Comparison of ENCODE assay signal across 17 cellular contexts in the genomic region with DNA sequence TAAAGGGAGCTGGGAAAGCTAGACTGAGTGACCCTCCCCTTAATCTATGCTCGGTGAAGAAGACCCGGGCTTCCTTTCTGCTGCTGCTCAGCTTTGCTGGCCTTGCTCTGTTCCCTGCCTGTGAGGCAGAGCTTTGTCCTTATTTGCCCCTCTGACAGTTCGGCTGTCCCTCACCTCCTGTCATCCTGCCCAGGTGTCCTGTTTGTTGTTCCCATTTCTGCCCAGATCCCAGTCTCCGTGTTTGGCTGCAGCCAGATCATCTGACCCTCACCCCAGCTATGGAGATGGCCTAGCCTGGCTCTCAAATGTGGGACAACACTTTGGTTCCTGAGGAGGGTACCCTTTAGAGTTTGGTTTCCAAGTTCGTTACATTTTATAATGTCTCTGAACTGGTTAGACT. TPM values are rescaled to one million over a fixed set of nuclear protein-coding genes. Genes with fewer than 3 reads are reported as not detected.
DNase-seq lines count a peak whose midpoint lies in the region; ATAC-seq and TF ChIP-seq lines count a peak whose summit lies in the region.
"Had no signal": no experiment of that assay in that cellular context is flagged by ENCODE, and none has a peak within 500 bp of the region (broad histone marks: within the 10 kb centered on the region; RNA-seq: fewer than 3 reads in every experiment).

No MANE protein-coding gene starts in this region.

- peaks cover 9 to 25% of the 10 kb centered on the region in 2 donors for H3K4me1 Mint-ChIP-seq in effector memory CD8-positive, alpha-beta T cell (ENCODE audit: low read depth in 2 of 2)
- peaks cover 16% of the 10 kb centered on the region for H3K4me1 Mint-ChIP-seq in nephron progenitor cell

- DNase-seq in LNCaP clone FGC (ENCODE audit: low read depth) (peak; percentile 97), nephron progenitor cell (no peak), NCI-H2029 treated with DMSO at 0.1 percent for 48 hours (lab: John Stamatoyannopoulos, UW) (no peak), GF-D8 (lab: John Stamatoyannopoulos, UW) (no peak), colonic mucosa (no peak)
- no peak for DNase-seq in effector memory CD8-positive, alpha-beta T cell
- DNase-seq: activated CD4-positive, alpha-beta T cell treated with anti-CD3 and anti-CD28 coated beads, Interleukin-2, amount 10 ng/mL, durations not matched to agents 7 days and 5 days; activated effector memory CD4-positive, alpha-beta T cell treated with anti-CD3 and anti-CD28 coated beads, Interleukin-2, amount 50 U/mL, for 16 hours; brain microvascular endothelial cell; NCI-H1694; NCI-H510A treated with DMSO at 0.1 percent for 48 hours; ovary had no signal

- H3K9me3 ChIP-seq in BLaER1: no peaks in the 10 kb centered on the region
- H3K9me3 ChIP-seq in colonic mucosa: no peaks in the 10 kb centered on the region
- H3K9me3 ChIP-seq: ovary had no signal

- H3K4me1 ChIP-seq in BLaER1 (no peaks in the 10 kb centered on the region), colonic mucosa (no peaks in the 10 kb centered on the region)

- no peak overlapping the region for H3K4me2 ChIP-seq in BLaER1
- H3K4me2 ChIP-seq: BLaER1 treated with 17β-estradiol and CSF1 and Interleukin-3, amounts not matched to agents 10 nM and 100 nM had no signal

- H3K9me3 Mint-ChIP-seq in effector memory CD8-positive, alpha-beta T cell: no peaks in the 10 kb centered on the region
- peaks cover under 1% of the 10 kb centered on the region for H3K9me3 Mint-ChIP-seq in nephron progenitor cell

- intact Hi-C loops in colonic mucosa (cut with DNase I): loop anchor here (5.0 to 10.0 kb wide), 2 partner anchors 43 to 330 kb away; no protein-coding TSS in a partner anchor

- ATAC-seq in effector memory CD8-positive, alpha-beta T cell (replicated peaks): no peak
- ATAC-seq in HG03571 (IDR thresholded peaks at IDR 0.05; ENCODE audit: unreplicated experiment): no peak

- no peak overlapping the region for H3K4me3 Mint-ChIP-seq in effector memory CD8-positive, alpha-beta T cell
- H3K4me3 Mint-ChIP-seq in nephron progenitor cell: no peak overlapping the region
- H3K4me3 Mint-ChIP-seq: activated CD4-positive, alpha-beta T cell treated with anti-CD3 and anti-CD28 coated beads, Interleukin-2, amount 10 ng/mL, durations not matched to agents 7 days and 5 days; T-helper 1 cell treated with Interleukin-12 subunit alpha and Interleukin-12 subunit beta and Interleukin-4 antibody, amounts not matched to agents 30 μg/mL and 1 μg/mL, for 36 hours had no signal

- H3K27me3 ChIP-seq in BLaER1 (no peaks in the 10 kb centered on the region), colonic mucosa (no peaks in the 10 kb centered on the region)
- H3K27me3 ChIP-seq: BLaER1 treated with 17β-estradiol and CSF1 and Interleukin-3, amounts not matched to agents 10 nM and 100 nM; brain microvascular endothelial cell; ovary had no signal

- H3K4me3 ChIP-seq in BLaER1 (no peak overlapping the region), LNCaP clone FGC (ENCODE audit: low read depth, low read length) (no peak overlapping the region), colonic mucosa (no peak overlapping the region)
- H3K4me3 ChIP-seq: BLaER1 treated with 17β-estradiol and CSF1 and Interleukin-3, amounts not matched to agents 10 nM and 100 nM; GM12878; ovary had no signal

- peaks cover 31% of the 10 kb centered on the region for H4K20me1 ChIP-seq in BLaER1

- peaks cover 73% of the 10 kb centered on the region for H3K36me3 Mint-ChIP-seq in effector memory CD8-positive, alpha-beta T cell (ENCODE audit: insufficient read depth)
- peaks cover 58% of the 10 kb centered on the region for H3K36me3 Mint-ChIP-seq in nephron progenitor cell (ENCODE audit: low read depth)

- H3K27ac ChIP-seq in BLaER1: peak overlapping the region; percentile 20; the same call in 1 of the 2 replicates
- H3K27ac ChIP-seq in colonic mucosa: no peak overlapping the region
- H3K27ac ChIP-seq: BLaER1 treated with 17β-estradiol and CSF1 and Interleukin-3, amounts not matched to agents 10 nM and 100 nM; brain microvascular endothelial cell; ovary had no signal

- peak overlapping the region; percentile 47 to 71 for H3K27ac Mint-ChIP-seq in effector memory CD8-positive, alpha-beta T cell
- H3K27ac Mint-ChIP-seq in nephron progenitor cell: peak overlapping the region; percentile 6
- H3K27ac Mint-ChIP-seq: activated CD4-positive, alpha-beta T cell treated with anti-CD3 and anti-CD28 coated beads, Interleukin-2, amount 10 ng/mL, durations not matched to agents 7 days and 5 days; T-helper 1 cell treated with Interleukin-12 subunit alpha and Interleukin-12 subunit beta and Interleukin-4 antibody, amounts not matched to agents 30 μg/mL and 1 μg/mL, for 36 hours had no signal

- H3K9ac ChIP-seq in BLaER1 (no peak overlapping the region), colonic mucosa (ENCODE audit: low read depth in 2 of 2, low read length in 2 of 2) (no peak overlapping the region)

- TF ChIP-seq CTCF in LNCaP clone FGC (IDR thresholded peaks at IDR 0.05; ENCODE audit: control insufficient read depth, extremely low read depth, insufficient read depth) (no peak), nephron progenitor cell (IDR thresholded peaks at IDR 0.05) (no peak), colonic mucosa (IDR thresholded peaks at IDR 0.05) (no peak)

- H3K36me3 ChIP-seq in BLaER1 (peaks cover 88% of the 10 kb centered on the region), colonic mucosa (peaks cover 15% of the 10 kb centered on the region)
- H3K36me3 ChIP-seq: ovary had no signal

- H3K27me3 Mint-ChIP-seq in effector memory CD8-positive, alpha-beta T cell: no peaks in the 10 kb centered on the region
- no peaks in the 10 kb centered on the region for H3K27me3 Mint-ChIP-seq in nephron progenitor cell (ENCODE audit: low read depth, poor library complexity)
- H3K27me3 Mint-ChIP-seq: activated CD4-positive, alpha-beta T cell treated with anti-CD3 and anti-CD28 coated beads, Interleukin-2, amount 10 ng/mL, durations not matched to agents 7 days and 5 days had no signal

RNA-seq across cellular contexts. Expression of gene OTULIN, which starts 20.2 kb away (rescaled TPM):
- total RNA-seq in colonic mucosa: 10 to 100 TPM; 28.8 to 32.9 TPM
